Comparison of ENCODE assay signal across 39 cellular contexts in the genomic region with DNA sequence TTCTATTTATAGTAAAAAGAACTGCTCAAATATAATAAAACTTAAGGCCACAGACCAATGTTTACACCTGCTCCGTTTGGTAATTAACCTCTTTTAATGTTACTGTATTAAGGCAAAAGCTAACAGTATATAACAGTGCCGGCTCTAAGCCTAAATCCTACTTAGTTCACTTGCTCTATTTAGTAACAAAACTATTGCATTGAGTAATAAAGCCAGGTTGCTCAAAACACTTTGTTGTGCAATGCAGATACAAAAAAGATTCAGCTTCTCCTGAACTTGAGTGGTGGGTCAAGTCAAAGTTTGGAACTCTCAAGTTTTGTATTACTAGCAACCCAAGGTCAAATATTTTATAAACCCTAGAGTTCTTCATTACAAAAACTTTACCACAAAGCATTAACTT.
DNase-seq lines count a peak whose midpoint lies in the region; ATAC-seq, FAIRE-seq and TF ChIP-seq lines count a peak whose summit lies in the region.
"Had no signal": no experiment of that assay in that cellular context is flagged by ENCODE, and none has a peak within 500 bp of the region (broad histone marks: within the 10 kb centered on the region; RNA-seq: fewer than 3 reads in every experiment).

No MANE protein-coding gene starts in this region.

- H3K9me3 Mint-ChIP-seq in central memory CD8-positive, alpha-beta T cell: no peaks in the 10 kb centered on the region
- H3K9me3 Mint-ChIP-seq: activated CD4-positive, alpha-beta memory T cell treated with anti-CD3 and anti-CD28 coated beads, Interleukin-2, amount 10 ng/mL, durations not matched to agents 7 days and 5 days; activated naive CD4-positive, alpha-beta T cell treated with anti-CD3 and anti-CD28 coated beads for 36 hours; activated T-helper 1 cell treated with anti-CD3 and anti-CD28 coated beads, Interleukin-12 subunit alpha, Interleukin-12 subunit beta, Interleukin-2, Interleukin-4 antibody, amounts not matched to agents 30 ng/mL and 10 ng/mL and 1 ng/mL, durations not matched to agents 14 hours and 24 hours and 36 hours; brain; CD4-positive, alpha-beta memory T cell; neural progenitor cell; stimulated activated naive CD8-positive, alpha-beta T cell treated with anti-CD3 and anti-CD28 coated beads, Interleukin-15, amount 100 ng/mL, for 72 hours; T-helper 1 cell treated with Interleukin-12 subunit alpha and Interleukin-12 subunit beta and Interleukin-4 antibody, amounts not matched to agents 30 μg/mL and 1 μg/mL, for 36 hours had no signal

- WGBS in liver: 19% methylated on average over 2 of the region's 2 CpGs

- no peak overlapping the region for H3K4me3 ChIP-seq in liver (ENCODE audit: low read depth in 1 of 3, low read length in 3 of 3)
- H3K4me3 ChIP-seq in BE2C (ENCODE audit: low read depth, low read length): no peak overlapping the region
- H3K4me3 ChIP-seq: adrenal gland, GM12878, HAP-1, heart left ventricle, neural progenitor cell, right atrium auricular region, SK-N-MC, spleen, thoracic aorta had no signal

- no peak for ATAC-seq in central memory CD8-positive, alpha-beta T cell (replicated peaks; ENCODE audit: extremely low read depth, poor library complexity, severe bottlenecking)
- no peak for ATAC-seq in GM19023 (IDR thresholded peaks at IDR 0.05; ENCODE audit: unreplicated experiment)
- ATAC-seq: activated CD4-positive, CD25-positive, alpha-beta regulatory T cell treated with anti-CD3 and anti-CD28 coated beads, Interleukin-2, amount 50 U/mL, for 24 hours; GM12878; heart left ventricle; left ventricle myocardium superior; PC-3; stimulated activated naive CD8-positive, alpha-beta T cell treated with anti-CD3 and anti-CD28 coated beads, Interleukin-15, amount 100 ng/mL, for 72 hours had no signal

- H3K4me3 Mint-ChIP-seq in central memory CD8-positive, alpha-beta T cell: no peak overlapping the region
- H3K4me3 Mint-ChIP-seq: activated CD4-positive, alpha-beta memory T cell treated with anti-CD3 and anti-CD28 coated beads, Interleukin-2, amount 10 ng/mL, durations not matched to agents 7 days and 5 days; activated naive CD4-positive, alpha-beta T cell treated with anti-CD3 and anti-CD28 coated beads for 36 hours; activated T-helper 1 cell treated with anti-CD3 and anti-CD28 coated beads, Interleukin-12 subunit alpha, Interleukin-12 subunit beta, Interleukin-2, Interleukin-4 antibody, amounts not matched to agents 30 ng/mL and 10 ng/mL and 1 ng/mL, durations not matched to agents 14 hours and 24 hours and 36 hours; brain; CD4-positive, alpha-beta memory T cell; neural progenitor cell; T-helper 1 cell treated with Interleukin-12 subunit alpha and Interleukin-12 subunit beta and Interleukin-4 antibody, amounts not matched to agents 30 μg/mL and 1 μg/mL, for 36 hours had no signal

- no peak overlapping the region for H3K9ac ChIP-seq in liver (ENCODE audit: low read depth in 1 of 2, low read length in 2 of 2)
- H3K9ac ChIP-seq: neural progenitor cell, parathyroid adenoma had no signal

- H3K27me3 Mint-ChIP-seq in central memory CD8-positive, alpha-beta T cell: no peaks in the 10 kb centered on the region
- H3K27me3 Mint-ChIP-seq: activated CD4-positive, alpha-beta memory T cell treated with anti-CD3 and anti-CD28 coated beads, Interleukin-2, amount 10 ng/mL, durations not matched to agents 7 days and 5 days; brain; CD4-positive, alpha-beta memory T cell; stimulated activated naive CD8-positive, alpha-beta T cell treated with anti-CD3 and anti-CD28 coated beads, Interleukin-15, amount 100 ng/mL, for 72 hours had no signal

- no peak for TF ChIP-seq POLR2A in erythroblast (IDR thresholded peaks at IDR 0.05; ENCODE audit: low read length)

- TF ChIP-seq CTCF in liver (IDR thresholded peaks at IDR 0.05; ENCODE audit: low read depth, low read length, missing input control) (no peak), BE2C (IDR thresholded peaks at IDR 0.05; ENCODE audit: low read depth, low read length) (no peak)

- H3K9me3 ChIP-seq in liver (ENCODE audit: control insufficient read depth in 4 of 4, low read length in 3 of 4): no peaks in the 10 kb centered on the region
- H3K9me3 ChIP-seq in BE2C: no peaks in the 10 kb centered on the region
- H3K9me3 ChIP-seq: adrenal gland, HAP-1, heart left ventricle, right atrium auricular region, spleen, thoracic aorta had no signal

- no peak overlapping the region for H3K27ac ChIP-seq in liver (ENCODE audit: low read depth in 1 of 2, low read length in 2 of 2)
- H3K27ac ChIP-seq: adrenal gland, heart left ventricle, neural progenitor cell, parathyroid adenoma, right atrium auricular region, SK-N-MC, thoracic aorta had no signal

- H3K4me1 Mint-ChIP-seq in central memory CD8-positive, alpha-beta T cell: peaks cover 26% of the 10 kb centered on the region
- H3K4me1 Mint-ChIP-seq: brain, neural progenitor cell had no signal

- H3K27me3 ChIP-seq in liver (ENCODE audit: control insufficient read depth in 4 of 4, insufficient read depth in 4 of 4, low read length in 3 of 4) (no peaks in the 10 kb centered on the region), BE2C (no peaks in the 10 kb centered on the region)
- H3K27me3 ChIP-seq: adrenal gland, heart left ventricle, neural progenitor cell, right atrium auricular region, spleen had no signal

- H3K36me3 Mint-ChIP-seq in central memory CD8-positive, alpha-beta T cell (ENCODE audit: insufficient read depth): peaks cover 29% of the 10 kb centered on the region
- H3K36me3 Mint-ChIP-seq: brain, neural progenitor cell had no signal

- peak; percentile 34 for FAIRE-seq in G401.6 (lab: Jason Lieb, UNC)
- FAIRE-seq: A204.1, D721Med, endothelial cell of umbilical vein, GM12878, keratinocyte had no signal

- peak overlapping the region; percentile 64 for H3K27ac Mint-ChIP-seq in central memory CD8-positive, alpha-beta T cell (ENCODE audit: low read depth)
- H3K27ac Mint-ChIP-seq: activated CD4-positive, alpha-beta memory T cell treated with anti-CD3 and anti-CD28 coated beads, Interleukin-2, amount 10 ng/mL, durations not matched to agents 7 days and 5 days; activated T-helper 1 cell treated with anti-CD3 and anti-CD28 coated beads, Interleukin-12 subunit alpha, Interleukin-12 subunit beta, Interleukin-2, Interleukin-4 antibody, amounts not matched to agents 30 ng/mL and 10 ng/mL and 1 ng/mL, durations not matched to agents 14 hours and 24 hours and 36 hours; brain; CD4-positive, alpha-beta memory T cell; neural progenitor cell; T-helper 1 cell treated with Interleukin-12 subunit alpha and Interleukin-12 subunit beta and Interleukin-4 antibody, amounts not matched to agents 30 μg/mL and 1 μg/mL, for 36 hours had no signal

- no peaks in the 10 kb centered on the region for H3K4me1 ChIP-seq in liver (ENCODE audit: control insufficient read depth in 4 of 4, insufficient read depth in 4 of 4, low read length in 3 of 4)
- H3K4me1 ChIP-seq in BE2C: no peaks in the 10 kb centered on the region
- H3K4me1 ChIP-seq: adrenal gland, HAP-1, neural progenitor cell, parathyroid adenoma, right atrium auricular region had no signal

- DNase-seq in NCI-H226 (peak; percentile 17), erythroblast (lab: John Stamatoyannopoulos, UW) (no peak), BE2C (no peak)
- no peak for DNase-seq in central memory CD8-positive, alpha-beta T cell (ENCODE audit: low spot score in 2 of 2)
- no peak for DNase-seq in activated CD4-positive, alpha-beta T cell treated with anti-CD3 and anti-CD28 coated beads for 4 hours
- DNase-seq: activated CD4-positive, alpha-beta memory T cell treated with anti-CD3 and anti-CD28 coated beads, Interleukin-2, amount 10 ng/mL, durations not matched to agents 7 days and 5 days; activated CD8-positive, alpha-beta memory T cell treated with anti-CD3 and anti-CD28 coated beads, Interleukin-2, amount 50 U/mL, for 4 hours; activated naive CD4-positive, alpha-beta T cell treated with anti-CD3 and anti-CD28 coated beads for 36 hours; adrenal gland; CD4-positive, alpha-beta memory T cell; heart left ventricle; Kasumi-1; left ventricle myocardium superior; NCI-H1092 treated with DMSO at 0.1 percent for 48 hours; NCI-H187 treated with DMSO at 0.1 percent for 48 hours; NCI-H2171; NCI-H526; PC-3; spleen; stimulated activated CD4-positive, alpha-beta T cell treated with anti-CD3 and anti-CD28 coated beads, Interleukin-2, amount 100 ng/mL, for 24 hours; stimulated activated naive CD8-positive, alpha-beta T cell treated with anti-CD3 and anti-CD28 coated beads, Interleukin-15, amount 100 ng/mL, for 72 hours had no signal

- H3K36me3 ChIP-seq in liver (ENCODE audit: control insufficient read depth in 4 of 4, insufficient read depth in 3 of 4, low read depth in 1 of 4, low read length in 3 of 4) (peaks cover 0 to 2% (median 0%) of the 10 kb centered on the region in 4 donors), BE2C (no peaks in the 10 kb centered on the region)
- H3K36me3 ChIP-seq: adrenal gland, HAP-1, neural progenitor cell, right atrium auricular region, thoracic aorta had no signal

- no peak for TF ChIP-seq RAD21 in liver (IDR thresholded peaks at IDR 0.05)

TF ChIP-seq in liver, 16 proteins besides CTCF, POLR2A, EP300 and RAD21:
- peak in 1 of 2 donors; percentile 34 for TF ChIP-seq RXRA (IDR thresholded peaks at IDR 0.05)
- peak in 1 of 2 donors; percentile 10 for TF ChIP-seq JUND (IDR thresholded peaks at IDR 0.05)
- peak in 1 of 2 donors; percentile 29 for TF ChIP-seq HNF4A (conservative IDR thresholded peaks at IDR 0.05)
- no peak for TF ChIP-seq GABPA (IDR thresholded peaks at IDR 0.05 in 1 of 2, conservative IDR thresholded peaks at IDR 0.05 in 1 of 2)
- TF ChIP-seq MAX (IDR thresholded peaks at IDR 0.05): peak; percentile 28
- no peak for TF ChIP-seq EGR1 (IDR thresholded peaks at IDR 0.05; ENCODE audit: low read depth in 2 of 2)
